ENCODE assay signal across 1 cellular context in the genomic region with DNA sequence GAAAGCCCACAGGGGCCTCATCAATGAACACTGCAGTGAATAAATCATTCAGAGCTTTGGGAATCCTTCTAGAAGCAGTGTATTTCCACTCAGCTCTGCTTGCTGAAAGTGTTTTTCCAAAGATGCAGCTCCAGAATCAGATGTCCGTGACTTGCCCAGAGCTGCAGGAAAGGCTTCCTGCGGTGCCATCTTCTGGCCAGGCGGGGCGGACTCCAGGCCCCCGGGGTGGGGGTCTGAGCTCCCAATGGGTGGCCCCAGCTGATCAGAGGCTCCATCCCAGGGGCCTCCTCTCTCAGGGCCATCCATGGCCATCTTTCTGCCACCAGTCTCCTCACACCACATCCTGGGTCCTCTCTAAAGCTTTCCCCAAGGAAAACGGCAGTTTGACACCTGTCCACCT.
TF ChIP-seq lines count a peak whose summit lies in the region.

No MANE protein-coding gene starts in this region.

TF ChIP-seq in GM23338, 12 proteins besides CTCF, POLR2A, EP300 and RAD21 (continued from another document):
- TF ChIP-seq, protein P1, sequence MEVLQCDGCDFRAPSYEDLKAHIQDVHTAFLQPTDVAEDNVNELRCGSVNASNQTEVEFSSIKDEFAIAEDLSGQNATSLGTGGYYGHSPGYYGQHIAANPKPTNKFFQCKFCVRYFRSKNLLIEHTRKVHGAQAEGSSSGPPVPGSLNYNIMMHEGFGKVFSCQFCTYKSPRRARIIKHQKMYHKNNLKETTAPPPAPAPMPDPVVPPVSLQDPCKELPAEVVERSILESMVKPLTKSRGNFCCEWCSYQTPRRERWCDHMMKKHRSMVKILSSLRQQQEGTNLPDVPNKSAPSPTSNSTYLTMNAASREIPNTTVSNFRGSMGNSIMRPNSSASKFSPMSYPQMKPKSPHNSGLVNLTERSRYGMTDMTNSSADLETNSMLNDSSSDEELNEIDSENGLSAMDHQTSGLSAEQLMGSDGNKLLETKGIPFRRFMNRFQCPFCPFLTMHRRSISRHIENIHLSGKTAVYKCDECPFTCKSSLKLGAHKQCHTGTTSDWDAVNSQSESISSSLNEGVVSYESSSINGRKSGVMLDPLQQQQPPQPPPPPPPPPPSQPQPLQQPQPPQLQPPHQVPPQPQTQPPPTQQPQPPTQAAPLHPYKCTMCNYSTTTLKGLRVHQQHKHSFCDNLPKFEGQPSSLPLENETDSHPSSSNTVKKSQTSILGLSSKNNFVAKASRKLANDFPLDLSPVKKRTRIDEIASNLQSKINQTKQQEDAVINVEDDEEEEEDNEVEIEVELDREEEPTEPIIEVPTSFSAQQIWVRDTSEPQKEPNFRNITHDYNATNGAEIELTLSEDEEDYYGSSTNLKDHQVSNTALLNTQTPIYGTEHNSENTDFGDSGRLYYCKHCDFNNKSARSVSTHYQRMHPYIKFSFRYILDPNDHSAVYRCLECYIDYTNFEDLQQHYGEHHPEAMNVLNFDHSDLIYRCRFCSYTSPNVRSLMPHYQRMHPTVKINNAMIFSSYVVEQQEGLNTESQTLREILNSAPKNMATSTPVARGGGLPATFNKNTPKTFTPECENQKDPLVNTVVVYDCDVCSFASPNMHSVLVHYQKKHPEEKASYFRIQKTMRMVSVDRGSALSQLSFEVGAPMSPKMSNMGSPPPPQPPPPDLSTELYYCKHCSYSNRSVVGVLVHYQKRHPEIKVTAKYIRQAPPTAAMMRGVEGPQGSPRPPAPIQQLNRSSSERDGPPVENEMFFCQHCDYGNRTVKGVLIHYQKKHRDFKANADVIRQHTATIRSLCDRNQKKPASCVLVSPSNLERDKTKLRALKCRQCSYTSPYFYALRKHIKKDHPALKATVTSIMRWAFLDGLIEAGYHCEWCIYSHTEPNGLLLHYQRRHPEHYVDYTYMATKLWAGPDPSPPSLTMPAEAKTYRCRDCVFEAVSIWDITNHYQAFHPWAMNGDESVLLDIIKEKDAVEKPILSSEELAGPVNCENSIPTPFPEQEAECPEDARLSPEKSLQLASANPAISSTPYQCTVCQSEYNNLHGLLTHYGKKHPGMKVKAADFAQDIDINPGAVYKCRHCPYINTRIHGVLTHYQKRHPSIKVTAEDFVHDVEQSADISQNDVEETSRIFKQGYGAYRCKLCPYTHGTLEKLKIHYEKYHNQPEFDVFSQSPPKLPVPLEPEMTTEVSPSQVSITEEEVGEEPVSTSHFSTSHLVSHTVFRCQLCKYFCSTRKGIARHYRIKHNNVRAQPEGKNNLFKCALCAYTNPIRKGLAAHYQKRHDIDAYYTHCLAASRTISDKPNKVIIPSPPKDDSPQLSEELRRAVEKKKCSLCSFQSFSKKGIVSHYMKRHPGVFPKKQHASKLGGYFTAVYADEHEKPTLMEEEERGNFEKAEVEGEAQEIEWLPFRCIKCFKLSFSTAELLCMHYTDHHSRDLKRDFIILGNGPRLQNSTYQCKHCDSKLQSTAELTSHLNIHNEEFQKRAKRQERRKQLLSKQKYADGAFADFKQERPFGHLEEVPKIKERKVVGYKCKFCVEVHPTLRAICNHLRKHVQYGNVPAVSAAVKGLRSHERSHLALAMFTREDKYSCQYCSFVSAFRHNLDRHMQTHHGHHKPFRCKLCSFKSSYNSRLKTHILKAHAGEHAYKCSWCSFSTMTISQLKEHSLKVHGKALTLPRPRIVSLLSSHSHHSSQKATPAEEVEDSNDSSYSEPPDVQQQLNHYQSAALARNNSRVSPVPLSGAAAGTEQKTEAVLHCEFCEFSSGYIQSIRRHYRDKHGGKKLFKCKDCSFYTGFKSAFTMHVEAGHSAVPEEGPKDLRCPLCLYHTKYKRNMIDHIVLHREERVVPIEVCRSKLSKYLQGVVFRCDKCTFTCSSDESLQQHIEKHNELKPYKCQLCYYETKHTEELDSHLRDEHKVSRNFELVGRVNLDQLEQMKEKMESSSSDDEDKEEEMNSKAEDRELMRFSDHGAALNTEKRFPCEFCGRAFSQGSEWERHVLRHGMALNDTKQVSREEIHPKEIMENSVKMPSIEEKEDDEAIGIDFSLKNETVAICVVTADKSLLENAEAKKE (CRISPR knock-in tag; IDR thresholded peaks at IDR 0.05), result no peak
- TF ChIP-seq CREB1 (CRISPR knock-in tag; IDR thresholded peaks at IDR 0.05; ENCODE audit: low read depth), result no peak
- no peak for TF ChIP-seq EZH2phosphoT487 (IDR thresholded peaks at IDR 0.05; ENCODE audit: unreplicated experiment)
- TF ChIP-seq, protein P2, sequence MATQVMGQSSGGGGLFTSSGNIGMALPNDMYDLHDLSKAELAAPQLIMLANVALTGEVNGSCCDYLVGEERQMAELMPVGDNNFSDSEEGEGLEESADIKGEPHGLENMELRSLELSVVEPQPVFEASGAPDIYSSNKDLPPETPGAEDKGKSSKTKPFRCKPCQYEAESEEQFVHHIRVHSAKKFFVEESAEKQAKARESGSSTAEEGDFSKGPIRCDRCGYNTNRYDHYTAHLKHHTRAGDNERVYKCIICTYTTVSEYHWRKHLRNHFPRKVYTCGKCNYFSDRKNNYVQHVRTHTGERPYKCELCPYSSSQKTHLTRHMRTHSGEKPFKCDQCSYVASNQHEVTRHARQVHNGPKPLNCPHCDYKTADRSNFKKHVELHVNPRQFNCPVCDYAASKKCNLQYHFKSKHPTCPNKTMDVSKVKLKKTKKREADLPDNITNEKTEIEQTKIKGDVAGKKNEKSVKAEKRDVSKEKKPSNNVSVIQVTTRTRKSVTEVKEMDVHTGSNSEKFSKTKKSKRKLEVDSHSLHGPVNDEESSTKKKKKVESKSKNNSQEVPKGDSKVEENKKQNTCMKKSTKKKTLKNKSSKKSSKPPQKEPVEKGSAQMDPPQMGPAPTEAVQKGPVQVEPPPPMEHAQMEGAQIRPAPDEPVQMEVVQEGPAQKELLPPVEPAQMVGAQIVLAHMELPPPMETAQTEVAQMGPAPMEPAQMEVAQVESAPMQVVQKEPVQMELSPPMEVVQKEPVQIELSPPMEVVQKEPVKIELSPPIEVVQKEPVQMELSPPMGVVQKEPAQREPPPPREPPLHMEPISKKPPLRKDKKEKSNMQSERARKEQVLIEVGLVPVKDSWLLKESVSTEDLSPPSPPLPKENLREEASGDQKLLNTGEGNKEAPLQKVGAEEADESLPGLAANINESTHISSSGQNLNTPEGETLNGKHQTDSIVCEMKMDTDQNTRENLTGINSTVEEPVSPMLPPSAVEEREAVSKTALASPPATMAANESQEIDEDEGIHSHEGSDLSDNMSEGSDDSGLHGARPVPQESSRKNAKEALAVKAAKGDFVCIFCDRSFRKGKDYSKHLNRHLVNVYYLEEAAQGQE (IDR thresholded peaks at IDR 0.05; ENCODE audit: unreplicated experiment), result no peak
- no peak for TF ChIP-seq POLR2AphosphoS5 (IDR thresholded peaks at IDR 0.05; ENCODE audit: low read depth)
- TF ChIP-seq ZNF114 (CRISPR knock-in tag; IDR thresholded peaks at IDR 0.05), result no peak
- TF ChIP-seq NANOG (IDR thresholded peaks at IDR 0.05; ENCODE audit: borderline replicate concordance), result no peak
- TF ChIP-seq EZH2 (IDR thresholded peaks at IDR 0.05; ENCODE audit: low read depth, unreplicated experiment), result no peak
